ENCODE assay signal across 30 cellular contexts in the genomic region with DNA sequence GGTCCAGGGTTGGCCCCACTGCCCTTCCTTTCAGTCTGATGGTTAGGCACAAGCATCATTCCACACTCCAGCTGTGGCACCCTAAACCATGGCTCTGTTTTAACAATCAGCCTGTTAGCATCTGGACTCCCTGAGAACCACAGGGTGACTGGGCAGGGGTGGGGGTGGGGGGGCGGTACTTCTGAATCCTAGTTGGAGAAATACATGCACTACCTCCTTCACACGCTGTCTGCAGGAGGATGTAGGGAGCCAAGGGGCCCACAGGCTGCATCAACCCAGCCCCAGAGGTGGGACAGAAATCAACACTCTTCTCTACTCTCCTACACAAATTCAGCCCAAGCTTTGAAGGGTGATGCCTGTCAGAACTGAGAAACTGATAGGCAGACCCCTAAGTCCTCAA.
"Had no signal": no experiment of that assay in that cellular context is flagged by ENCODE, and none has a peak within 500 bp of the region (broad histone marks: within the 10 kb centered on the region; RNA-seq: fewer than 3 reads in every experiment).

No MANE protein-coding gene starts in this region.

- H3K27ac ChIP-seq: brain microvascular endothelial cell, esophagus squamous epithelium, foreskin keratinocyte, gastrocnemius medialis, heart left ventricle had no signal

- FAIRE-seq: astrocyte, bronchial epithelial cell, colon had no signal

- H3K27me3 ChIP-seq: brain microvascular endothelial cell, esophagus squamous epithelium, gastrocnemius medialis, heart left ventricle had no signal

- H3K4me1 ChIP-seq: esophagus squamous epithelium, foreskin keratinocyte, gastrocnemius medialis, heart left ventricle had no signal

- H3K36me3 ChIP-seq: brain microvascular endothelial cell, gastrocnemius medialis had no signal

- DNase-seq: activated CD4-positive, alpha-beta memory T cell treated with anti-CD3 and anti-CD28 coated beads, Interleukin-2, amount 10 ng/mL, durations not matched to agents 7 days and 5 days; activated CD4-positive, alpha-beta T cell treated with anti-CD3 and anti-CD28 coated beads for 1 hour; activated CD4-positive, alpha-beta T cell treated with anti-CD3 and anti-CD28 coated beads for 4 hours; activated CD4-positive, alpha-beta T cell treated with anti-CD3 and anti-CD28 coated beads, Interleukin-2, amount 10 ng/mL, durations not matched to agents 7 days and 5 days; activated CD4-positive, alpha-beta T cell treated with anti-CD3 and anti-CD28 coated beads, Interleukin-2, amount 50 U/mL, for 4 hours; activated CD8-positive, alpha-beta memory T cell treated with anti-CD3 and anti-CD28 coated beads, Interleukin-2, amount 50 U/mL, for 48 hours; activated gamma-delta T cell; activated naive CD4-positive, alpha-beta T cell; activated naive CD4-positive, alpha-beta T cell treated with anti-CD3 and anti-CD28 coated beads, Interleukin-2, amount 10 ng/mL, durations not matched to agents 7 days and 5 days; activated naive CD8-positive, alpha-beta T cell treated with anti-CD3 and anti-CD28 coated beads, Interleukin-2, amount 10 ng/mL, durations not matched to agents 7 days and 5 days; activated T-cell treated with anti-CD3 and anti-CD28 coated beads for 4 hours; activated T-cell treated with anti-CD3 and anti-CD28 coated beads, Interleukin-2, amount 50 U/mL, for 24 hours; activated T-cell treated with anti-CD3 and anti-CD28 coated beads, Interleukin-2, amount 50 U/mL, for 72 hours; amniotic stem cell; anterior cingulate cortex; brain microvascular endothelial cell; cortex of kidney; dermis blood vessel endothelial cell; effector CD4-positive, alpha-beta T cell; effector memory CD8-positive, alpha-beta T cell; erythroblast; esophagus squamous epithelium; foreskin keratinocyte; gastrocnemius medialis; glutamatergic neuron; heart left ventricle; T-helper 2 cell had no signal

- H3K4me3 ChIP-seq: esophagus squamous epithelium, gastrocnemius medialis, heart left ventricle had no signal

- H3K9me3 ChIP-seq: esophagus squamous epithelium, gastrocnemius medialis, heart left ventricle had no signal
